Comparison of ENCODE assay signal across 8 cellular contexts in the genomic region with DNA sequence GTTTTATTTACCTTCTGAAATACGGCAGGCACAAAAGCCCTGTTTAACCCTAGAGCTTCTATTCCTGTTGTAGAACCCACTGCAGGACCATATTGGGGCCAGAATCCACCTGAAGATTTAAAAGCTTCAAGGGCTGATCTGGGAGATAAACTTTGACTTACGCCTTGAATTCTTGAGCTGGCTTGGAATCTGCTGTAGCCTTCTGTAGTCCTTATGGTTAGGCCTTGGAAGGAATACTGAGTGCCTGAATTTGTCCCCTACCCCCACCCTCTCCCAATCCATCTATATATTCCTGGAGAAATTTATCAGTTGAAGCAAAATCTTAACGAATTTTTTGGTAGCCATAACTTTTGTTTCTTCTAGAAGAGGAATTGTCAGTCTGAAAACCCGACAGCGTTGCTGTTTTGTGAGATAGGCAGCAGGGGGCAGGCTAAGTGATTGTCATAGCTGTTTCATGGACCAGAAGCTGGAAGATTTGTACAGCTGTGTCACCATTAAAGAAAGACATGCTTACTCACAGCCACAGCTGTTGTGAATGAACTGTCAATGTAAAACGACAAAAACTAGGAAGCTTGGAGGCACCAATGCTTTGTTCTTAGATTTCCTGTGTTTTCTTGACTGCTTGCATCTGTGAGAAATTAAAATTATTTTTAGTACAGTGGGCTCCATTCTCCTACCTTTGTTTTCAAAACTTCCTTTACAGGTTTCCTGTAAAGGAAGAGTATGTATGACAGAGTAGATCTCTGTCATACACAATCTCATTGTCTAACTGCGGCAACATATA. TPM values are rescaled to one million over a fixed set of nuclear protein-coding genes. Genes with fewer than 3 reads are reported as not detected.
A peak's percentile ranks its signal among the peaks of the same experiment; 100 is the strongest.
DNase-seq lines count a peak whose midpoint lies in the region; ATAC-seq and TF ChIP-seq lines count a peak whose summit lies in the region.

No MANE protein-coding gene starts in this region.

- no peaks in the 10 kb centered on the region for H3K9me3 Mint-ChIP-seq in activated CD8-positive, alpha-beta T cell treated with anti-CD3 and anti-CD28 coated beads for 36 hours
- H3K9me3 Mint-ChIP-seq in naive thymus-derived CD8-positive, alpha-beta T cell: no peaks in the 10 kb centered on the region

- H3K27ac Mint-ChIP-seq in activated CD8-positive, alpha-beta T cell treated with anti-CD3 and anti-CD28 coated beads for 36 hours: no peak overlapping the region
- H3K27ac Mint-ChIP-seq in naive thymus-derived CD8-positive, alpha-beta T cell: peak overlapping the region in 4 of 10 donors; percentile 14 to 88 (median 44)

- no peaks in the 10 kb centered on the region for H3K27me3 Mint-ChIP-seq in activated CD8-positive, alpha-beta T cell treated with anti-CD3 and anti-CD28 coated beads for 36 hours
- H3K27me3 Mint-ChIP-seq in naive thymus-derived CD8-positive, alpha-beta T cell: no peaks in the 10 kb centered on the region

- CTCF ChIA-PET in activated CD8-positive, alpha-beta T cell treated with anti-CD3 and anti-CD28 coated beads for 36 hours (lab: Charles Lee): interaction anchor here (0.7 to 4.0 kb wide), 26 partner anchors 8 to 704 kb away, joined by 3 to 65 read pairs (median 6); a partner anchor contains a TSS

- H3K27me3 ChIP-seq in transverse colon: no peaks in the 10 kb centered on the region

- 43 to 62% methylated on average over 4 to 7 of the region's 7 CpGs for WGBS in transverse colon (ENCODE audit: low coverage in 1 of 2), 2 donors

- DNase-seq in NCI-H2196 treated with DMSO at 0.1 percent for 48 hours (lab: John Stamatoyannopoulos, UW; ENCODE audit: unreplicated experiment) (peak; percentile 75), epithelial cell of proximal tubule (ENCODE audit: low read depth) (no peak), transverse colon (peak; percentile 63)
- peak; percentile 65 for DNase-seq in activated CD8-positive, alpha-beta T cell treated with anti-CD3 and anti-CD28 coated beads for 36 hours
- peak in 9 of 10 donors; percentile 6 to 63 (median 40) for DNase-seq in naive thymus-derived CD8-positive, alpha-beta T cell

- peaks cover 0 to 18% (median 3%) of the 10 kb centered on the region in 4 donors for H3K4me1 ChIP-seq in transverse colon

- intact Hi-C loops in activated CD8-positive, alpha-beta T cell treated with anti-CD3 and anti-CD28 coated beads for 36 hours (cut with micrococcal nuclease): loop anchor here (5.0 kb wide), 1 partner anchor 133 kb away; no protein-coding TSS in a partner anchor
- intact Hi-C loops in transverse colon (cut with DNase I; ENCODE audit: low total_unique reads): loop anchor here (5.0 kb wide), 1 partner anchor 128 kb away; no protein-coding TSS in a partner anchor

- TF ChIP-seq CTCF in C4-2B (conservative IDR thresholded peaks at IDR 0.05) (peak; percentile 85), epithelial cell of proximal tubule (conservative IDR thresholded peaks at IDR 0.05; ENCODE audit: low read depth, low read length) (peak; percentile 87), transverse colon (IDR thresholded peaks at IDR 0.05) (peak; percentile 58 to 74 (median 68))
- TF ChIP-seq CTCF in activated CD8-positive, alpha-beta T cell treated with anti-CD3 and anti-CD28 coated beads for 36 hours (IDR thresholded peaks at IDR 0.05): peak; percentile 60

- H3K27ac ChIP-seq in C4-2B (peak overlapping the region; percentile 88), transverse colon (peak overlapping the region in 1 of 4 donors; percentile 25)

- no peak overlapping the region for H3K4me3 Mint-ChIP-seq in activated CD8-positive, alpha-beta T cell treated with anti-CD3 and anti-CD28 coated beads for 36 hours
- H3K4me3 Mint-ChIP-seq in naive thymus-derived CD8-positive, alpha-beta T cell: no peak overlapping the region

- no peak for TF ChIP-seq POLR2A in transverse colon (IDR thresholded peaks at IDR 0.05)

- ATAC-seq in GM18867 (IDR thresholded peaks at IDR 0.05; ENCODE audit: unreplicated experiment) (peak; percentile 90), HG03045 (IDR thresholded peaks at IDR 0.05; ENCODE audit: unreplicated experiment) (peak; percentile 72)
- peak; percentile 93 for ATAC-seq in activated CD8-positive, alpha-beta T cell treated with anti-CD3 and anti-CD28 coated beads for 36 hours
- peak; percentile 67 to 72 for ATAC-seq in naive thymus-derived CD8-positive, alpha-beta T cell

- peaks cover 13% of the 10 kb centered on the region for H3K4me1 Mint-ChIP-seq in activated CD8-positive, alpha-beta T cell treated with anti-CD3 and anti-CD28 coated beads for 36 hours (ENCODE audit: low read depth)
- peaks cover 0 to 9% (median 2%) of the 10 kb centered on the region in 4 donors for H3K4me1 Mint-ChIP-seq in naive thymus-derived CD8-positive, alpha-beta T cell

- POLR2A ChIA-PET in activated CD8-positive, alpha-beta T cell treated with anti-CD3 and anti-CD28 coated beads for 36 hours (lab: Charles Lee): interaction anchor here (1.3 kb wide), 1 partner anchor 15 kb away, joined by 7 read pairs; a partner anchor contains a TSS
- POLR2A ChIA-PET in naive thymus-derived CD8-positive, alpha-beta T cell (lab: Charles Lee): interaction anchor here (1.1 kb wide), 1 partner anchor 15 kb away, joined by 4 read pairs; a partner anchor contains a TSS

- in situ Hi-C loops in transverse colon (cut with MboI; ENCODE audit: low pct_ligation_motif_present in 1 of 4, low pct_unique_long_range_greater_than_20kb in 1 of 4, low sequenced_read_pairs in 3 of 4): loop anchor here (5.0 to 10.0 kb wide), 4 partner anchors 53 to 135 kb away; no protein-coding TSS in a partner anchor

- H3K36me3 ChIP-seq in transverse colon: peaks cover 0 to 40% (median 16%) of the 10 kb centered on the region in 4 donors

- TF ChIP-seq EP300 in transverse colon (IDR thresholded peaks at IDR 0.05; ENCODE audit: low read depth): no peak

- H3K9me3 ChIP-seq in transverse colon: no peaks in the 10 kb centered on the region

- H3K36me3 Mint-ChIP-seq in activated CD8-positive, alpha-beta T cell treated with anti-CD3 and anti-CD28 coated beads for 36 hours (ENCODE audit: low read depth): peaks cover 43% of the 10 kb centered on the region
- H3K36me3 Mint-ChIP-seq in naive thymus-derived CD8-positive, alpha-beta T cell: peaks cover 0 to 75% (median 13%) of the 10 kb centered on the region in 3 donors

- no peak overlapping the region for H3K4me3 ChIP-seq in epithelial cell of proximal tubule (ENCODE audit: low read depth, low read length)
- no peak overlapping the region for H3K4me3 ChIP-seq in transverse colon

RNA-seq across cellular contexts. Expression of a gene that starts 12.8 kb away (rescaled TPM):
- total RNA-seq in activated CD8-positive, alpha-beta T cell treated with anti-CD3 and anti-CD28 coated beads for 36 hours: 1 to 10 TPM; 7.1 to 7.8 TPM
- total RNA-seq in epithelial cell of proximal tubule (13.3 and 14.4 TPM in 2 replicates), transverse colon (10 to 100 TPM; 22.2 to 55.8 (median 24.4) TPM)
- 1 to 10 TPM; 5.1 to 6.3 TPM for total RNA-seq in naive thymus-derived CD8-positive, alpha-beta T cell
- 10 to 100 TPM in 1 of 3 donors, 1 to 10 TPM in 2; 8.0 to 12.8 (median 8.7) TPM for polyA plus RNA-seq in naive thymus-derived CD8-positive, alpha-beta T cell

RNA-seq across cellular contexts. Expression of a gene that starts 15.3 kb away (rescaled TPM):
- total RNA-seq in activated CD8-positive, alpha-beta T cell treated with anti-CD3 and anti-CD28 coated beads for 36 hours: 10 to 100 TPM; 48.4 to 56.1 TPM
- total RNA-seq in epithelial cell of proximal tubule (20.8 and 51.4 TPM in 2 replicates), transverse colon (10 to 100 TPM; 26.2 to 71.2 (median 47.9) TPM)
- 10 to 100 TPM; 53.8 to 59.7 TPM for total RNA-seq in naive thymus-derived CD8-positive, alpha-beta T cell
- polyA plus RNA-seq in naive thymus-derived CD8-positive, alpha-beta T cell: 10 to 100 TPM; 26.7 to 32.5 (median 32.0) TPM
